ENCODE assay signal across 28 cellular contexts in genomic region chr7:11266101-11266500, GRCh38.
"Had no signal": no experiment of that assay in that cellular context is flagged by ENCODE, and none has a peak within 500 bp of the region (broad histone marks: within the 10 kb centered on the region; RNA-seq: fewer than 3 reads in every experiment).

No MANE protein-coding gene starts in this region.

- H3K27me3 Mint-ChIP-seq: dendritic cell treated with granulocyte-macrophage colony-stimulating factor and Interleukin-4, amounts not matched to agents 40 ng/mL and 50 ng/mL, for 4 days; effector memory CD8-positive, alpha-beta T cell had no signal

- H3K4me1 Mint-ChIP-seq: endodermal cell had no signal

- DNase-seq: colonic mucosa; cortex of kidney; dermis blood vessel endothelial cell; dorsolateral prefrontal cortex; effector CD4-positive, alpha-beta T cell; effector CD8-positive, alpha-beta T cell; effector memory CD4-positive, alpha-beta T cell; effector memory CD8-positive, alpha-beta T cell; endodermal cell; erythroblast; esophagus squamous epithelium; foreskin fibroblast; foreskin keratinocyte; foreskin melanocyte; gastrocnemius medialis; glutamatergic neuron; head of caudate nucleus; heart left ventricle; heart right ventricle had no signal

- H3K79me2 ChIP-seq: hepatocyte had no signal

- H3K4me3 Mint-ChIP-seq: dendritic cell treated with granulocyte-macrophage colony-stimulating factor and Interleukin-4, amounts not matched to agents 40 ng/mL and 50 ng/mL, for 4 days; effector memory CD8-positive, alpha-beta T cell; endodermal cell had no signal

- H3K4me1 ChIP-seq: colonic mucosa, esophagus muscularis mucosa, esophagus squamous epithelium, foreskin keratinocyte, gastrocnemius medialis, gastroesophageal sphincter, heart left ventricle, heart right ventricle had no signal

- ATAC-seq: effector memory CD8-positive, alpha-beta T cell; esophagus mucosa; foreskin keratinocyte; gastrocnemius medialis; gastroesophageal sphincter; heart left ventricle; heart right ventricle had no signal

- H3K27ac ChIP-seq: colonic mucosa, coronary artery, dorsolateral prefrontal cortex, epithelial cell of prostate, esophagus muscularis mucosa, esophagus squamous epithelium, foreskin keratinocyte, gastrocnemius medialis, gastroesophageal sphincter, heart left ventricle, heart right ventricle, hepatocyte had no signal

- H3K36me3 ChIP-seq: colonic mucosa, esophagus muscularis mucosa, esophagus squamous epithelium, gastrocnemius medialis, gastroesophageal sphincter, heart left ventricle, heart right ventricle had no signal

- H3K27me3 ChIP-seq: colonic mucosa, dorsolateral prefrontal cortex, esophagus muscularis mucosa, esophagus squamous epithelium, foreskin keratinocyte, gastrocnemius medialis, gastroesophageal sphincter, heart left ventricle, heart right ventricle, hepatocyte had no signal

- H3K9me3 ChIP-seq: colonic mucosa, esophagus muscularis mucosa, esophagus squamous epithelium, gastrocnemius medialis, gastroesophageal sphincter, heart left ventricle, heart right ventricle had no signal

- FAIRE-seq: endometrium, endothelial cell of umbilical vein had no signal

- H3K27ac Mint-ChIP-seq: dendritic cell treated with granulocyte-macrophage colony-stimulating factor and Interleukin-4, amounts not matched to agents 40 ng/mL and 50 ng/mL, for 4 days; effector memory CD8-positive, alpha-beta T cell; endodermal cell had no signal

- H2AFZ ChIP-seq: hepatocyte had no signal

- H3K4me2 ChIP-seq: hepatocyte had no signal

- H3K9me3 Mint-ChIP-seq: endodermal cell had no signal

- H3K4me3 ChIP-seq: colonic mucosa, coronary artery, dorsolateral prefrontal cortex, esophagus muscularis mucosa, esophagus squamous epithelium, gastrocnemius medialis, gastroesophageal sphincter, heart left ventricle, heart right ventricle, hepatocyte had no signal
